Comparison of ENCODE assay signal across 1 cellular context in the genomic region with DNA sequence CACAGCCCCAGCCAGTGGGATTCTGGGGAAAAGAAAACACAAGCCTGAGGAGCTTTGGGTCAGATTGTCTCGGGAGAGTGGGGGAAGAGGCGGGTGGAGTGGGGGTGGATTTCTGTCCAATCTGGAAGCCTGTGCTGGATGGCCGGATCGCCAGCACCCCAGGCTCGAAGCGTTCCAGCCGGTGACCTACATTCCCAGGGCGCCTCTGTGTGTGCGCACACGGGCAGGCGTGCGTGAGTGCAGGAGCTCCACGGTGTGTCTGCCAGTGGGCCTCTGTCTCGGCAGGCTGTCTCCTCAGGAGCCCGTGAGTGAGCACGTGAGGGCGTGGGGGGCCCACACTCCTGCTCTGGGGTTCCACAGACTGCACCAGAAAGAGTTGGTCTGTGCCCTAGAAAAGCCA.
TF ChIP-seq lines count a peak whose summit lies in the region.

No MANE protein-coding gene starts in this region.

TF ChIP-seq in HepG2, 621 proteins besides CTCF, POLR2A, EP300 and RAD21 (continued from another document):
- no peak for TF ChIP-seq KLF6 (CRISPR knock-in tag; IDR thresholded peaks at IDR 0.05)
- TF ChIP-seq TGIF2 (CRISPR knock-in tag; IDR thresholded peaks at IDR 0.05), result no peak
- no peak for TF ChIP-seq RORA (CRISPR knock-in tag; IDR thresholded peaks at IDR 0.05)
